In the genomic region with DNA sequence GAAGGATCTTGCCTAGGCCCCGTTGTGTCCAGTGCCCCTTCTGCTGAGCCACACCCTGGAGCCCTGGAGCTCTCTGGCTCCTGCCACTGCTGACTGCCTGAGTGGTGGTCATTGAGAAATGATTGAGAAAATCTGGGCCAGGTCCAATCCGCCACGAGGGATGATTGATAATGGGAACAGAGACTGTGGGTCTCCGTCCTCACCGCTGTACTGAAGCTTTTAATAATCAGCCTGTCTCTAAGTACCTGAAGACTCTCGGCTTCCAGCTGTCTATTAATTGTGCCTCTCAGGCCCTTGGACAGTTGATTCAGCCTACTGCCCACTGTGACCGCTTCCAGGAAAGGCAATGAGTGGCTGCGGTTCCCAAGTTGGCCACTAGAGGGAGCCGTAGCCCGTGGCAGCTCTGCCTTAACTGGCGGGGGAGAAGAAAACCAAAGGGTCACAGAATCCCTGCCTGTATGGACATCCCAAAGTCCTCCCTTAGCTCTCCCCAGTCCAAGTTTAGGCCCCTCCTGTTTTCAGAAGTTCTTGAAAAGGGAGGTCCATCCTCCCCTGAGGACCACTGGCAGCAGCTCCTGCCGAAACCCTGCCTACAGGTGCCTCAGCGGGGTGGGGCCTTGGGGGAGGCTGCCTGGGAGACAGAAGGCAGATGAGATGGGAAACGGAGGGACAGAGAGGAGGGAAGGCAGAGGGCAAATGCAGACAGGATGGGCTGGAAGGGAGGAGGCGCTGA, we compare ENCODE assay signal across 1 cellular context.
TF ChIP-seq lines count a peak whose summit lies in the region.

No MANE protein-coding gene starts in this region.

TF ChIP-seq in GM23338, 12 proteins besides CTCF, POLR2A, EP300 and RAD21 (continued from another document):
- TF ChIP-seq, protein P1, sequence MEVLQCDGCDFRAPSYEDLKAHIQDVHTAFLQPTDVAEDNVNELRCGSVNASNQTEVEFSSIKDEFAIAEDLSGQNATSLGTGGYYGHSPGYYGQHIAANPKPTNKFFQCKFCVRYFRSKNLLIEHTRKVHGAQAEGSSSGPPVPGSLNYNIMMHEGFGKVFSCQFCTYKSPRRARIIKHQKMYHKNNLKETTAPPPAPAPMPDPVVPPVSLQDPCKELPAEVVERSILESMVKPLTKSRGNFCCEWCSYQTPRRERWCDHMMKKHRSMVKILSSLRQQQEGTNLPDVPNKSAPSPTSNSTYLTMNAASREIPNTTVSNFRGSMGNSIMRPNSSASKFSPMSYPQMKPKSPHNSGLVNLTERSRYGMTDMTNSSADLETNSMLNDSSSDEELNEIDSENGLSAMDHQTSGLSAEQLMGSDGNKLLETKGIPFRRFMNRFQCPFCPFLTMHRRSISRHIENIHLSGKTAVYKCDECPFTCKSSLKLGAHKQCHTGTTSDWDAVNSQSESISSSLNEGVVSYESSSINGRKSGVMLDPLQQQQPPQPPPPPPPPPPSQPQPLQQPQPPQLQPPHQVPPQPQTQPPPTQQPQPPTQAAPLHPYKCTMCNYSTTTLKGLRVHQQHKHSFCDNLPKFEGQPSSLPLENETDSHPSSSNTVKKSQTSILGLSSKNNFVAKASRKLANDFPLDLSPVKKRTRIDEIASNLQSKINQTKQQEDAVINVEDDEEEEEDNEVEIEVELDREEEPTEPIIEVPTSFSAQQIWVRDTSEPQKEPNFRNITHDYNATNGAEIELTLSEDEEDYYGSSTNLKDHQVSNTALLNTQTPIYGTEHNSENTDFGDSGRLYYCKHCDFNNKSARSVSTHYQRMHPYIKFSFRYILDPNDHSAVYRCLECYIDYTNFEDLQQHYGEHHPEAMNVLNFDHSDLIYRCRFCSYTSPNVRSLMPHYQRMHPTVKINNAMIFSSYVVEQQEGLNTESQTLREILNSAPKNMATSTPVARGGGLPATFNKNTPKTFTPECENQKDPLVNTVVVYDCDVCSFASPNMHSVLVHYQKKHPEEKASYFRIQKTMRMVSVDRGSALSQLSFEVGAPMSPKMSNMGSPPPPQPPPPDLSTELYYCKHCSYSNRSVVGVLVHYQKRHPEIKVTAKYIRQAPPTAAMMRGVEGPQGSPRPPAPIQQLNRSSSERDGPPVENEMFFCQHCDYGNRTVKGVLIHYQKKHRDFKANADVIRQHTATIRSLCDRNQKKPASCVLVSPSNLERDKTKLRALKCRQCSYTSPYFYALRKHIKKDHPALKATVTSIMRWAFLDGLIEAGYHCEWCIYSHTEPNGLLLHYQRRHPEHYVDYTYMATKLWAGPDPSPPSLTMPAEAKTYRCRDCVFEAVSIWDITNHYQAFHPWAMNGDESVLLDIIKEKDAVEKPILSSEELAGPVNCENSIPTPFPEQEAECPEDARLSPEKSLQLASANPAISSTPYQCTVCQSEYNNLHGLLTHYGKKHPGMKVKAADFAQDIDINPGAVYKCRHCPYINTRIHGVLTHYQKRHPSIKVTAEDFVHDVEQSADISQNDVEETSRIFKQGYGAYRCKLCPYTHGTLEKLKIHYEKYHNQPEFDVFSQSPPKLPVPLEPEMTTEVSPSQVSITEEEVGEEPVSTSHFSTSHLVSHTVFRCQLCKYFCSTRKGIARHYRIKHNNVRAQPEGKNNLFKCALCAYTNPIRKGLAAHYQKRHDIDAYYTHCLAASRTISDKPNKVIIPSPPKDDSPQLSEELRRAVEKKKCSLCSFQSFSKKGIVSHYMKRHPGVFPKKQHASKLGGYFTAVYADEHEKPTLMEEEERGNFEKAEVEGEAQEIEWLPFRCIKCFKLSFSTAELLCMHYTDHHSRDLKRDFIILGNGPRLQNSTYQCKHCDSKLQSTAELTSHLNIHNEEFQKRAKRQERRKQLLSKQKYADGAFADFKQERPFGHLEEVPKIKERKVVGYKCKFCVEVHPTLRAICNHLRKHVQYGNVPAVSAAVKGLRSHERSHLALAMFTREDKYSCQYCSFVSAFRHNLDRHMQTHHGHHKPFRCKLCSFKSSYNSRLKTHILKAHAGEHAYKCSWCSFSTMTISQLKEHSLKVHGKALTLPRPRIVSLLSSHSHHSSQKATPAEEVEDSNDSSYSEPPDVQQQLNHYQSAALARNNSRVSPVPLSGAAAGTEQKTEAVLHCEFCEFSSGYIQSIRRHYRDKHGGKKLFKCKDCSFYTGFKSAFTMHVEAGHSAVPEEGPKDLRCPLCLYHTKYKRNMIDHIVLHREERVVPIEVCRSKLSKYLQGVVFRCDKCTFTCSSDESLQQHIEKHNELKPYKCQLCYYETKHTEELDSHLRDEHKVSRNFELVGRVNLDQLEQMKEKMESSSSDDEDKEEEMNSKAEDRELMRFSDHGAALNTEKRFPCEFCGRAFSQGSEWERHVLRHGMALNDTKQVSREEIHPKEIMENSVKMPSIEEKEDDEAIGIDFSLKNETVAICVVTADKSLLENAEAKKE (CRISPR knock-in tag; IDR thresholded peaks at IDR 0.05) = no peak
- TF ChIP-seq ZNF331 (CRISPR knock-in tag; IDR thresholded peaks at IDR 0.05; ENCODE audit: low read depth) (no peak), CREB1 (CRISPR knock-in tag; IDR thresholded peaks at IDR 0.05; ENCODE audit: low read depth) (no peak), EZH2phosphoT487 (IDR thresholded peaks at IDR 0.05; ENCODE audit: unreplicated experiment) (no peak), POLR2AphosphoS5 (IDR thresholded peaks at IDR 0.05; ENCODE audit: low read depth) (no peak)
